In the genomic region with DNA sequence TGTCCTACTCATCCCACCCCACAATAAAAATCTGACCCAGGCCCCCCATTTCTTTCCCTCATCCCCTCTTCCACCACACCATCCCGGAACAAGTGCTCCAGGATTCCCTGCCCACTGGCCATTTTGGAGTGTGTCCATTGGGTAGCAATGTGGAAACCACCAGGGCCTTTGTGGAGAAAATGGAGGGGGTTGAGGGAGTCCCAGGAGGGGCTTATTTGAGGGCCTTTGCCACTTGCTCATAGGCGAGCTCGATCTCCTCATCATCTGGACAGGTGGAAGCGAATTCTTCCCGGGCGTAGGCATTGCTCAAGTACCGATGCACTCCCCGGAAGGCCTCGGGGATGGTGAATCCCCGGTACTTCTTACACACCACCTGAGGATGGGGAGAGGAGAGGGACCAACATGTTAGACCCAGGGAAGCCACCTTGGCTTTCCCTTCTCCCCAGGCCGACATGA, we compare ENCODE assay signal across 9 cellular contexts. TPM values are rescaled to one million over a fixed set of nuclear protein-coding genes. Genes with fewer than 3 reads are reported as not detected.
DNase-seq lines count a peak whose midpoint lies in the region; ATAC-seq and TF ChIP-seq lines count a peak whose summit lies in the region.
"Had no signal": no experiment of that assay in that cellular context is flagged by ENCODE, and none has a peak within 500 bp of the region (broad histone marks: within the 10 kb centered on the region; RNA-seq: fewer than 3 reads in every experiment).

No MANE protein-coding gene starts in this region.

- H3K27ac ChIP-seq in 22Rv1 (peak overlapping the region; percentile 99), HUES6 (ENCODE audit: low read depth, low read length) (no peak overlapping the region)

- no peak overlapping the region for H3K9ac ChIP-seq in HUES6 (ENCODE audit: low read length)

- no peaks in the 10 kb centered on the region for H3K9me3 ChIP-seq in HUES6 (ENCODE audit: control insufficient read depth, insufficient read depth, low read depth, low read length)

- H3K4me1 ChIP-seq in HUES6 (ENCODE audit: control insufficient read depth, insufficient read depth, low read length), result peaks cover 22% of the 10 kb centered on the region

- peak overlapping the region; percentile 98 for H3K27ac Mint-ChIP-seq in chondrocyte (ENCODE audit: unreplicated experiment)
- peak overlapping the region; percentile 86 to 98 (median 94) for H3K27ac Mint-ChIP-seq in naive B cell

- H3K4me1 Mint-ChIP-seq in chondrocyte (ENCODE audit: low read depth) (peaks cover 47% of the 10 kb centered on the region), naive B cell (peaks cover 59 to 73% (median 72%) of the 10 kb centered on the region in 3 donors)

- H3K9me3 Mint-ChIP-seq in chondrocyte (ENCODE audit: low read depth), result no peaks in the 10 kb centered on the region
- H3K9me3 Mint-ChIP-seq in naive B cell, result no peaks in the 10 kb centered on the region

- peak overlapping the region; percentile 98 for H3K4me3 Mint-ChIP-seq in chondrocyte (ENCODE audit: unreplicated experiment)
- H3K4me3 Mint-ChIP-seq in naive B cell, result peak overlapping the region; percentile 91 to 100 (median 98)

- peaks cover 38% of the 10 kb centered on the region for H3K36me3 Mint-ChIP-seq in chondrocyte (ENCODE audit: low read depth)
- H3K36me3 Mint-ChIP-seq in naive B cell, result peaks cover 13 to 41% of the 10 kb centered on the region in 2 donors

- peaks cover 58% of the 10 kb centered on the region for H3K36me3 ChIP-seq in HUES6 (ENCODE audit: control insufficient read depth, insufficient read depth, low read length)

- no peak for ATAC-seq in naive B cell (ENCODE audit: low read depth in 2 of 2)
- ATAC-seq in HG02763 (IDR thresholded peaks at IDR 0.05; ENCODE audit: unreplicated experiment), result no peak
- ATAC-seq in GM18858 (IDR thresholded peaks at IDR 0.05; ENCODE audit: unreplicated experiment), result no peak

- no peak for TF ChIP-seq CTCF in 22Rv1 (IDR thresholded peaks at IDR 0.05)
- no peak for TF ChIP-seq CTCF in chondrocyte (IDR thresholded peaks at IDR 0.05)

- H3K27me3 Mint-ChIP-seq in chondrocyte (ENCODE audit: low read depth) (no peaks in the 10 kb centered on the region), naive B cell (no peaks in the 10 kb centered on the region)

- no peaks in the 10 kb centered on the region for H3K27me3 ChIP-seq in HUES6 (ENCODE audit: control insufficient read depth, insufficient read depth, low read length)

- H3K4me3 ChIP-seq in HUES6 (ENCODE audit: low read depth, low read length), result peak overlapping the region; percentile 98

- DNase-seq in chondrocyte (ENCODE audit: low spot score), result no peak
- no peak for DNase-seq in naive B cell
- DNase-seq in SK-N-DZ (ENCODE audit: low spot score), result no peak
- DNase-seq in MV-4-11 (lab: John Stamatoyannopoulos, UW), result no peak

RNA-seq across cellular contexts. Expression of a gene that starts 1.6 kb away (rescaled TPM):
- 66.4 to 99.6 TPM (median 95.7 TPM) in 3 replicates for total RNA-seq in chondrocyte
- polyA plus RNA-seq in naive B cell (ENCODE audit: low read depth in 6 of 6), result 10 to 100 TPM; 57.1 to 87.6 (median 82.1) TPM
- polyA plus RNA-seq in SK-N-DZ (2014; cell fraction: cytosol; rRNA removed), result 96.6 and 118 TPM in 2 replicates
- 46.3 and 70.4 TPM in 2 replicates for polyA plus RNA-seq in SK-N-DZ (2014; cell fraction: nucleus; rRNA removed)

RNA-seq across cellular contexts. Expression of a gene that starts 5.7 kb away (rescaled TPM):
- 256 to 328 TPM (median 317 TPM) in 3 replicates for total RNA-seq in chondrocyte
- polyA plus RNA-seq in naive B cell (ENCODE audit: low read depth in 6 of 6), result 100 to 1,000 TPM; 536 to 743 (median 628) TPM
- 89.2 and 116 TPM in 2 replicates for polyA plus RNA-seq in SK-N-DZ (2014; cell fraction: cytosol; rRNA removed)
- 57.8 and 58.9 TPM in 2 replicates for polyA plus RNA-seq in SK-N-DZ (2014; cell fraction: nucleus; rRNA removed)

RNA-seq across cellular contexts. Expression of a gene that starts 7.5 kb away (rescaled TPM):
- not detected in 3 replicates for total RNA-seq in chondrocyte
- polyA plus RNA-seq in naive B cell (ENCODE audit: low read depth in 6 of 6), result 1 to 10 TPM in 5 of 6 donors, not detected in 1; 3.0 to 5.1 (median 3.7) TPM
- polyA plus RNA-seq in SK-N-DZ (2014; cell fraction: cytosol; rRNA removed), result not detected in 2 replicates
- polyA plus RNA-seq in SK-N-DZ (2014; cell fraction: nucleus; rRNA removed), result not detected in 2 replicates
- total RNA-seq: cerebellum had no signal

RNA-seq across cellular contexts. Expression of a gene that starts 9.1 kb away (rescaled TPM):
- total RNA-seq in chondrocyte, result 0.30 TPM in 1 of 3 replicates, not detected in the others
- not detected for polyA plus RNA-seq in naive B cell (ENCODE audit: low read depth in 6 of 6)
- not detected in 2 replicates for polyA plus RNA-seq in SK-N-DZ (2014; cell fraction: cytosol; rRNA removed)
- polyA plus RNA-seq in SK-N-DZ (2014; cell fraction: nucleus; rRNA removed), result not detected in 2 replicates
- total RNA-seq: cerebellum had no signal

RNA-seq across cellular contexts. Expression of a gene that starts 9.1 kb away (rescaled TPM):
- total RNA-seq in chondrocyte, result 8.4 to 17.4 TPM (median 9.4 TPM) in 3 replicates
- 1 to 10 TPM in 5 of 6 donors, not detected in 1; 1.9 to 9.3 (median 2.6) TPM for polyA plus RNA-seq in naive B cell (ENCODE audit: low read depth in 6 of 6)
- polyA plus RNA-seq in SK-N-DZ (2014; cell fraction: cytosol; rRNA removed), result 4.3 and 10.2 TPM in 2 replicates
- 63.8 and 111 TPM in 2 replicates for polyA plus RNA-seq in SK-N-DZ (2014; cell fraction: nucleus; rRNA removed)
